9 cellular contexts compared by ENCODE assay signal in genomic region chr12:46659844-46660243, GRCh38.
DNase-seq lines count a peak whose midpoint lies in the region; ATAC-seq and TF ChIP-seq lines count a peak whose summit lies in the region.
"Had no signal": no experiment of that assay in that cellular context is flagged by ENCODE, and none has a peak within 500 bp of the region (broad histone marks: within the 10 kb centered on the region; RNA-seq: fewer than 3 reads in every experiment).

No MANE protein-coding gene starts in this region.

- H3K9me3 ChIP-seq in SK-N-SH = no peaks in the 10 kb centered on the region
- no peaks in the 10 kb centered on the region for H3K9me3 ChIP-seq in smooth muscle cell (replicated peaks; ENCODE audit: low read depth)
- no peaks in the 10 kb centered on the region for H3K9me3 ChIP-seq in MM.1S (replicated peaks; ENCODE audit: insufficient read depth, low read length)

- 0 out of 2 replicates have a peak overlapping the region, but pooled peaks have one; percentile 20 for H3K27ac Mint-ChIP-seq in GM23338

- no peaks in the 10 kb centered on the region for H3K9me3 Mint-ChIP-seq in GM23338

- TF ChIP-seq CTCF in GM23338 (conservative IDR thresholded peaks at IDR 0.05; ENCODE audit: low read depth in 2 of 2) = no peak
- TF ChIP-seq CTCF in SK-N-SH (IDR thresholded peaks at IDR 0.05) = no peak
- TF ChIP-seq CTCF in smooth muscle cell (IDR thresholded peaks at IDR 0.05; ENCODE audit: borderline replicate concordance, insufficient read depth, poor library complexity, severe bottlenecking) = no peak
- TF ChIP-seq CTCF in MM.1S (IDR thresholded peaks at IDR 0.05; ENCODE audit: low read length) = no peak

- DNase-seq in GM23338 (ENCODE audit: low spot score) (no peak), SK-N-SH (no peak), left ventricle myocardium superior (no peak), smooth muscle cell (lab: John Stamatoyannopoulos, UW; ENCODE audit: unreplicated experiment) (no peak), MM.1S (no peak), left colon (no peak), iPS-NIHi7 (ENCODE audit: extremely low spot score) (no peak)

- CTCF ChIA-PET in SK-N-SH (lab: Yijun Ruan, JAX) = no interaction called here

- WGBS in SK-N-SH (ENCODE audit: low lambda C conversion rate) = 17% methylated on average over 4 of the region's 4 CpGs
- 33% methylated on average over 4 of the region's 4 CpGs for WGBS in smooth muscle cell (ENCODE audit: low lambda C conversion rate)

- H3K4me3 ChIP-seq in GM23338 (no peak overlapping the region), SK-N-SH (ENCODE audit: low read depth in 2 of 2, low read length in 1 of 2) (no peak overlapping the region; a peak in 1 of 4 replicates), smooth muscle cell (peak overlapping the region; percentile 18), MM.1S (ENCODE audit: low read length) (no peak overlapping the region)

- peak overlapping the region; percentile 45; the same call in 1 of the 2 replicates for H3K9ac ChIP-seq in SK-N-SH
- H3K9ac ChIP-seq in smooth muscle cell (ENCODE audit: low read depth) = peak overlapping the region; percentile 54
- H3K9ac ChIP-seq in MM.1S (ENCODE audit: low read length) = no peak overlapping the region

- H3F3A ChIP-seq in GM23338 (replicated peaks; ENCODE audit: low read depth) (no peaks in the 10 kb centered on the region), SK-N-SH (replicated peaks; ENCODE audit: insufficient read depth) (peaks cover 35% of the 10 kb centered on the region), smooth muscle cell (ENCODE audit: low read depth) (peaks cover 15% of the 10 kb centered on the region), MM.1S (ENCODE audit: insufficient read depth, low read length) (0 out of 2 replicates have a peak, but pooled peaks cover 6% of the 10 kb centered on the region)

- H3K36me3 ChIP-seq in GM23338 (ENCODE audit: insufficient read depth) = no peaks in the 10 kb centered on the region
- no peaks in the 10 kb centered on the region for H3K36me3 ChIP-seq in SK-N-SH (replicated peaks in 1 of 2; ENCODE audit: control insufficient read depth in 1 of 2, insufficient read depth in 2 of 2, low read length in 1 of 2)
- H3K36me3 ChIP-seq in smooth muscle cell (ENCODE audit: low read depth) = no peaks in the 10 kb centered on the region
- no peaks in the 10 kb centered on the region for H3K36me3 ChIP-seq in MM.1S (replicated peaks; ENCODE audit: insufficient read depth, low read length)

- POLR2A ChIA-PET in SK-N-SH (lab: Yijun Ruan, JAX) = no interaction called here

- ATAC-seq in GM23338 = no peak
- ATAC-seq in left ventricle myocardium superior = peak; percentile 10
- ATAC-seq in left colon = no peak
- ATAC-seq in HG02852 (IDR thresholded peaks at IDR 0.05; ENCODE audit: unreplicated experiment) = no peak

- peaks cover 34% of the 10 kb centered on the region for H3K4me1 Mint-ChIP-seq in GM23338

- H3K27ac ChIP-seq in GM23338 (ENCODE audit: low read depth) (no peak overlapping the region), SK-N-SH (ENCODE audit: low read depth in 2 of 2, low read length in 1 of 2) (peak overlapping the region; percentile 69 to 83), smooth muscle cell (ENCODE audit: low read depth) (peak overlapping the region; percentile 86), MM.1S (ENCODE audit: low read length) (no peak overlapping the region)
- H3K27ac ChIP-seq: VCaP had no signal

- no peaks in the 10 kb centered on the region for H3K27me3 Mint-ChIP-seq in GM23338 (ENCODE audit: insufficient read depth, low read depth, poor library complexity)

- H2AFZ ChIP-seq in GM23338 (no peak overlapping the region), SK-N-SH (ENCODE audit: low read depth) (peak overlapping the region; percentile 63; the same call in 1 of the 2 replicates), smooth muscle cell (ENCODE audit: low read depth) (peak overlapping the region; percentile 96), MM.1S (ENCODE audit: low read length) (no peak overlapping the region)

- H3K4me1 ChIP-seq in GM23338 (ENCODE audit: insufficient read depth) (peaks cover 32% of the 10 kb centered on the region), SK-N-SH (ENCODE audit: control insufficient read depth in 1 of 2, insufficient read depth in 2 of 2, low read depth in 1 of 2, low read length in 1 of 2) (peaks cover 0 to 46% of the 10 kb centered on the region in 2 experiments), smooth muscle cell (ENCODE audit: low read depth) (peaks cover 51% of the 10 kb centered on the region), MM.1S (ENCODE audit: low read length) (peaks cover 24% of the 10 kb centered on the region)

- no peak overlapping the region for H3K4me3 Mint-ChIP-seq in GM23338

- no peaks in the 10 kb centered on the region for H3K36me3 Mint-ChIP-seq in GM23338 (ENCODE audit: low read depth)

- no peaks in the 10 kb centered on the region for H4K20me1 ChIP-seq in GM23338 (replicated peaks; ENCODE audit: insufficient read depth)
- H4K20me1 ChIP-seq in SK-N-SH (ENCODE audit: insufficient read depth) = no peaks in the 10 kb centered on the region
- H4K20me1 ChIP-seq in smooth muscle cell (ENCODE audit: low read depth) = no peaks in the 10 kb centered on the region
- no peaks in the 10 kb centered on the region for H4K20me1 ChIP-seq in MM.1S (ENCODE audit: insufficient read depth, low read length)

- H3K27me3 ChIP-seq in GM23338 (ENCODE audit: insufficient read depth) = no peaks in the 10 kb centered on the region
- H3K27me3 ChIP-seq in SK-N-SH (ENCODE audit: insufficient read depth) = no peaks in the 10 kb centered on the region
- no peaks in the 10 kb centered on the region for H3K27me3 ChIP-seq in smooth muscle cell (ENCODE audit: low read depth)
- no peaks in the 10 kb centered on the region for H3K27me3 ChIP-seq in MM.1S (replicated peaks; ENCODE audit: insufficient read depth, low read length)

- H3K4me2 ChIP-seq in GM23338 (no peak overlapping the region), SK-N-SH (peak overlapping the region; percentile 45; the same call in 1 of the 2 replicates), smooth muscle cell (peak overlapping the region; percentile 81), MM.1S (ENCODE audit: low read depth, low read length) (no peak overlapping the region)

- H3K9me2 ChIP-seq in GM23338 (ENCODE audit: insufficient read depth) (no peaks in the 10 kb centered on the region), SK-N-SH (no peaks in the 10 kb centered on the region), MM.1S (replicated peaks; ENCODE audit: insufficient read depth, low read length) (no peaks in the 10 kb centered on the region)

- no peaks in the 10 kb centered on the region for H3K79me2 ChIP-seq in GM23338 (replicated peaks; ENCODE audit: insufficient read depth)
- H3K79me2 ChIP-seq in SK-N-SH (ENCODE audit: insufficient read depth) = no peaks in the 10 kb centered on the region
- H3K79me2 ChIP-seq in smooth muscle cell (ENCODE audit: low read depth) = no peaks in the 10 kb centered on the region
- H3K79me2 ChIP-seq in MM.1S (ENCODE audit: low read length) = no peaks in the 10 kb centered on the region

- TF ChIP-seq RAD21 in SK-N-SH (IDR thresholded peaks at IDR 0.05; ENCODE audit: low read length) = no peak

- intact Hi-C loops in left ventricle myocardium superior (cut with micrococcal nuclease) = no loop called here
- intact Hi-C loops in left colon (cut with DNase I, micrococcal nuclease) = loop anchor here in 1 of 2 donors (10.0 kb wide), 1 partner anchor 515 kb away; no protein-coding TSS in a partner anchor

- TF ChIP-seq EP300 in SK-N-SH (IDR thresholded peaks at IDR 0.05; ENCODE audit: borderline replicate concordance in 1 of 2, low read depth in 1 of 2, low read length in 1 of 2) = no peak

TF ChIP-seq in GM23338, 12 proteins besides CTCF, POLR2A, EP300 and RAD21:
- no peak for TF ChIP-seq STAT1 (IDR thresholded peaks at IDR 0.05; ENCODE audit: unreplicated experiment)

TF ChIP-seq in SK-N-SH, 30 proteins besides CTCF, POLR2A, EP300 and RAD21:
- TF ChIP-seq MAX (IDR thresholded peaks at IDR 0.05; ENCODE audit: low read depth) = peak; percentile 41; the same call in 1 of the 2 replicates
- no peak for TF ChIP-seq RCOR1 (IDR thresholded peaks at IDR 0.05; ENCODE audit: low read length)

Comparison
In these comparisons a context has a peak if more than half of its experiments do, and no peak if none do; other contexts are left out.
1. H2AFZ ChIP-seq: peak in SK-N-SH (single experiment) and smooth muscle cell (single experiment); none in GM23338 (single experiment) and MM.1S (single experiment).
2. H3K27ac ChIP-seq: peak in SK-N-SH (2 of 2) and smooth muscle cell (single experiment); none in GM23338 (single experiment) and MM.1S (single experiment).
3. H3K4me2 ChIP-seq: peak in SK-N-SH (single experiment) and smooth muscle cell (single experiment); none in GM23338 (single experiment) and MM.1S (single experiment).